ENCODE assay signal across 12 cellular contexts in the genomic region with DNA sequence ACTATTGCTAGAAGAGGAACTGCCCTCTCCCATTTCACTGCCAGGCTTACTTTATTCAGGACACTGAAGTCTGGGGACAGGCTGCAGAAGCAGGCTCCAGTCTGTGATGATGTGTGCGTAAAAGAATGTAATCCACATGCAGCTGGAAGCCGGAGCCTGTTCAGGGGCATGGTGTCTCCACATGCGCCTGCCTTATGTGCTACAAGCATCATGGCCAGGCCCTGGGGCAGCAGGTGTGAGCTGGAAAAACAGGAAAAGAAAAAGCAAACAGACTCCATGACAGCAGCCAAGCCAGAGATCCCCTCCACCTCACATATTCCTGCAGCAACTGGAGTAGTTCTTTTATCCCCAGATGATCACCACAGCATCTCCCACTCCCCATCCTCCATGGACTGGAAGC. TPM values are rescaled to one million over a fixed set of nuclear protein-coding genes. Genes with fewer than 3 reads are reported as not detected.
DNase-seq lines count a peak whose midpoint lies in the region; ATAC-seq and TF ChIP-seq lines count a peak whose summit lies in the region.
"Had no signal": no experiment of that assay in that cellular context is flagged by ENCODE, and none has a peak within 500 bp of the region (broad histone marks: within the 10 kb centered on the region; RNA-seq: fewer than 3 reads in every experiment).

No MANE protein-coding gene starts in this region.

- no peaks in the 10 kb centered on the region for H3K27me3 ChIP-seq in esophagus squamous epithelium
- H3K27me3 ChIP-seq: ovary had no signal

- H3K36me3 ChIP-seq in esophagus squamous epithelium: peaks cover 0 to 5% (median 0%) of the 10 kb centered on the region in 3 donors
- H3K36me3 ChIP-seq: ovary had no signal

- WGBS in esophagus squamous epithelium, 2 donors: 13% methylated on average over 3 of the region's 3 CpGs; no CpG with 5 or more reads in 1 of the 2 donors

- TF ChIP-seq POLR2A in esophagus squamous epithelium (IDR thresholded peaks at IDR 0.05): no peak

- ATAC-seq in HG02588 (IDR thresholded peaks at IDR 0.05; ENCODE audit: unreplicated experiment): no peak
- ATAC-seq in GM19324 (IDR thresholded peaks at IDR 0.05; ENCODE audit: low FRiP score, unreplicated experiment): no peak
- ATAC-seq: stimulated activated naive B cell treated with anti-CD40 and anti-IgM and Interleukin-4, amounts not matched to agents 10 μg/mL and 1 μg/mL and 100 μg/mL, for 72 hours had no signal

- H3K4me3 ChIP-seq in epithelial cell of esophagus (ENCODE audit: low read length) (no peak overlapping the region), esophagus squamous epithelium (no peak overlapping the region)
- H3K4me3 ChIP-seq: ovary had no signal

- no peak for TF ChIP-seq CTCF in epithelial cell of esophagus (IDR thresholded peaks at IDR 0.05; ENCODE audit: insufficient read depth, low read depth, low read length, missing control alignments)
- TF ChIP-seq CTCF in esophagus squamous epithelium (IDR thresholded peaks at IDR 0.05): no peak

- DNase-seq in DMS 273 (lab: John Stamatoyannopoulos, UW; ENCODE audit: unreplicated experiment) (peak; percentile 73), NCI-H2196 treated with DMSO at 0.1 percent for 48 hours (lab: John Stamatoyannopoulos, UW; ENCODE audit: unreplicated experiment) (peak; percentile 40), epithelial cell of esophagus (ENCODE audit: low read depth) (peak; percentile 95), mucosa of gallbladder (ENCODE audit: low spot score) (peak; percentile 65), esophagus squamous epithelium (lab: John Stamatoyannopoulos, UW) (no peak), iPS-NIHi7 (ENCODE audit: extremely low spot score) (no peak)
- DNase-seq: DMS79; NK-92 treated with Interleukin-12 subunit alpha and Interleukin-12 subunit beta, amount 100 ng/mL, for 24 hours; stimulated activated naive B cell treated with anti-CD40 and anti-IgM and Interleukin-4, amounts not matched to agents 10 μg/mL and 1 μg/mL and 100 μg/mL, for 72 hours had no signal

- peak overlapping the region in 1 of 4 donors; percentile 43 for H3K27ac ChIP-seq in esophagus squamous epithelium
- H3K27ac ChIP-seq: ovary had no signal

- intact Hi-C loops in esophagus squamous epithelium (cut with DNase I): no loop called here

- H3K9me3 ChIP-seq in esophagus squamous epithelium: no peaks in the 10 kb centered on the region
- H3K9me3 ChIP-seq: ovary had no signal

- peaks cover 8 to 39% (median 13%) of the 10 kb centered on the region in 3 donors for H3K4me1 ChIP-seq in esophagus squamous epithelium

RNA-seq across cellular contexts. Expression of a gene that starts 33.4 kb away (rescaled TPM):
- total RNA-seq in mucosa of gallbladder (91.8 TPM), esophagus squamous epithelium (100 to 1,000 TPM in 3 of 4 donors, 10 to 100 TPM in 1; 95.3 to 171 (median 119) TPM)

RNA-seq across cellular contexts. Expression of a gene that starts 42.9 kb away (rescaled TPM):
- total RNA-seq in mucosa of gallbladder (34.4 TPM), esophagus squamous epithelium (10 to 100 TPM; 55.9 to 95.7 (median 65.0) TPM)

Comparison
In these comparisons a context has a peak if more than half of its experiments do, and no peak if none do; other contexts are left out.
1. DNase-seq: peak in DMS 273 (single experiment), NCI-H2196 treated with DMSO at 0.1 percent for 48 hours (single experiment), epithelial cell of esophagus (single experiment) and mucosa of gallbladder (single experiment); none in esophagus squamous epithelium (single experiment) and iPS-NIHi7 (single experiment).